14 cellular contexts compared by ENCODE assay signal in genomic region chr1:29809446-29810120, GRCh38.
"Had no signal": no experiment of that assay in that cellular context is flagged by ENCODE, and none has a peak within 500 bp of the region (broad histone marks: within the 10 kb centered on the region; RNA-seq: fewer than 3 reads in every experiment).

No MANE protein-coding gene starts in this region.

- H3K27ac ChIP-seq: left ventricle myocardium inferior, psoas muscle, testis had no signal

- H3K9me3 ChIP-seq: left ventricle myocardium inferior, psoas muscle, testis had no signal

- H3K4me3 ChIP-seq: left ventricle myocardium inferior, psoas muscle, testis had no signal

- H3K4me1 ChIP-seq: testis had no signal

- ATAC-seq: activated CD8-positive, alpha-beta T cell treated with anti-CD3 and anti-CD28 coated beads for 36 hours; activated T-helper 17 cell treated with anti-CD3 and anti-CD28 coated beads, Interleukin-2, amount 50 U/mL, for 72 hours; natural killer cell; psoas muscle; sciatic nerve; stimulated activated naive CD8-positive, alpha-beta T cell treated with anti-CD3 and anti-CD28 coated beads, Interleukin-15, amount 100 ng/mL, for 72 hours; WTC11 had no signal

- H3K36me3 ChIP-seq: left ventricle myocardium inferior had no signal

- DNase-seq: activated CD4-positive, alpha-beta T cell treated with anti-CD3 and anti-CD28 coated beads for 4 hours; activated CD8-positive, alpha-beta T cell treated with anti-CD3 and anti-CD28 coated beads for 36 hours; activated naive CD4-positive, alpha-beta T cell treated with anti-CD3 and anti-CD28 coated beads, Interleukin-2, amount 50 U/mL, for 16 hours; left ventricle myocardium inferior; mesenchymal stem cell; natural killer cell; nucleus accumbens; psoas muscle; stimulated activated naive CD8-positive, alpha-beta T cell treated with anti-CD3 and anti-CD28 coated beads, Interleukin-15, amount 100 ng/mL, for 72 hours; T-helper 2 cell; testis had no signal

- H3K27me3 ChIP-seq: testis had no signal
